In the genomic region with DNA sequence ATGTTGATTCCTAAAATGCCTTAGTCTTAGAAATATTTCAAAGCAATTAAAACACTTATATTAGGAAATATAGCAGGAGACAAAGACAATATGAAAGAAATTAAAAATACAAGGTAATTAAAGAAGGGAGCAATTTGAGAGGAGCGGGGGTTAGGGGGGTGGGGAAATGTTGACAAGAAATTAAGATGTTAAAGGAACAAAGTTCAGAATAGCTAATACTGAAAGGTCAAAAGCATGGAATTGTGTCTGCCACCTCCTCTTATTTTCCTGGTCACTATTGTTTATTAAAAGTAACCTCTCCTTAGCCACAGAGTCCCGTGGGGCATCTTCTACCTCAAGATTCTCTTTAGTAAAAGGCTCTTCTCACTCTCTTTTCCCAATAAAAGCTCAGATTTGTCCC, we compare ENCODE assay signal across 29 cellular contexts.
"Had no signal": no experiment of that assay in that cellular context is flagged by ENCODE, and none has a peak within 500 bp of the region (broad histone marks: within the 10 kb centered on the region; RNA-seq: fewer than 3 reads in every experiment).

No MANE protein-coding gene starts in this region.

- DNase-seq: naive thymus-derived CD4-positive, alpha-beta T cell; natural killer cell; nucleus accumbens; ovary; posterior cingulate gyrus; psoas muscle; right cardiac atrium; stimulated activated CD4-positive, alpha-beta T cell treated with anti-CD3 and anti-CD28 coated beads, Interleukin-15, amount 100 ng/mL, for 24 hours; stimulated activated CD4-positive, alpha-beta T cell treated with anti-CD3 and anti-CD28 coated beads, Interleukin-2, amount 100 ng/mL, for 24 hours; stimulated activated CD4-positive, alpha-beta T cell treated with anti-CD3 and anti-CD28 coated beads, Interleukin-2, amount 100 ng/mL, for 48 hours; stimulated activated CD4-positive, alpha-beta T cell treated with anti-CD3 and anti-CD28 coated beads, Interleukin-4, amount 100 ng/mL, for 24 hours; stimulated activated naive B cell treated with anti-CD40 and anti-IgM and Interleukin-4, amounts not matched to agents 10 μg/mL and 1 μg/mL and 100 μg/mL, for 72 hours; stimulated activated naive CD4-positive, alpha-beta T cell treated with Interleukin-2 at 50 U/mL for 16 hours; stomach; thyroid gland; trophoblast cell; upper lobe of left lung had no signal

- H3K79me2 ChIP-seq: parathyroid adenoma had no signal

- H2AFZ ChIP-seq: parathyroid adenoma had no signal

- ATAC-seq: naive thymus-derived CD4-positive, alpha-beta T cell; natural killer cell; psoas muscle; right cardiac atrium; sciatic nerve; stimulated activated effector memory CD8-positive, alpha-beta T cell treated with anti-CD3 and anti-CD28 coated beads, Interleukin-12 subunit alpha, Interleukin-12 subunit beta, amount 100 ng/mL, for 72 hours; stimulated activated naive B cell treated with anti-CD40 and anti-IgM and Interleukin-4, amounts not matched to agents 10 μg/mL and 1 μg/mL and 100 μg/mL, for 72 hours had no signal

- H3K4me3 ChIP-seq: ovary, psoas muscle, skin epidermis, stomach, thoracic aorta, thyroid gland, tibial nerve, upper lobe of left lung, vagina had no signal

- H3K27ac ChIP-seq: neutrophil, ovary, parathyroid adenoma, psoas muscle, skin epidermis, stomach, thoracic aorta, thyroid gland, tibial nerve, upper lobe of left lung, vagina had no signal

- H3K27me3 Mint-ChIP-seq: progenitor cell of endocrine pancreas had no signal

- H3K4me3 Mint-ChIP-seq: naive thymus-derived CD4-positive, alpha-beta T cell; natural killer cell; nephron; stimulated activated effector memory CD8-positive, alpha-beta T cell treated with anti-CD3 and anti-CD28 coated beads, Interleukin-12 subunit alpha, Interleukin-12 subunit beta, amount 100 ng/mL, for 72 hours; stimulated activated naive B cell treated with anti-CD40 and anti-IgM and Interleukin-4, amounts not matched to agents 10 μg/mL and 1 μg/mL and 100 μg/mL, for 72 hours; stimulated activated naive CD8-positive, alpha-beta T cell treated with anti-CD3 and anti-CD28 coated beads, Interleukin-15, Interleukin-2, amounts not matched to agents 100 ng/mL and 50 ng/mL, for 24 hours had no signal

- H3K4me1 ChIP-seq: psoas muscle had no signal

- H3K36me3 ChIP-seq: neutrophil, ovary, stomach, thoracic aorta, thyroid gland, tibial nerve, upper lobe of left lung, vagina had no signal

- H3K9me3 Mint-ChIP-seq: natural killer cell; stimulated activated effector memory CD8-positive, alpha-beta T cell treated with anti-CD3 and anti-CD28 coated beads, Interleukin-12 subunit alpha, Interleukin-12 subunit beta, amount 100 ng/mL, for 72 hours; stimulated activated naive CD8-positive, alpha-beta T cell treated with anti-CD3 and anti-CD28 coated beads, Interleukin-15, Interleukin-2, amounts not matched to agents 100 ng/mL and 50 ng/mL, for 24 hours had no signal

- H3K9ac ChIP-seq: parathyroid adenoma had no signal

- H3K4me1 Mint-ChIP-seq: naive thymus-derived CD4-positive, alpha-beta T cell; natural killer cell; stimulated activated effector memory CD8-positive, alpha-beta T cell treated with anti-CD3 and anti-CD28 coated beads, Interleukin-12 subunit alpha, Interleukin-12 subunit beta, amount 100 ng/mL, for 72 hours; stimulated activated naive B cell treated with anti-CD40 and anti-IgM and Interleukin-4, amounts not matched to agents 10 μg/mL and 1 μg/mL and 100 μg/mL, for 72 hours had no signal

- H3K27me3 ChIP-seq: ovary, stomach, thyroid gland, tibial nerve, upper lobe of left lung, vagina had no signal

- H3K27ac Mint-ChIP-seq: naive thymus-derived CD4-positive, alpha-beta T cell; natural killer cell; nephron; progenitor cell of endocrine pancreas; stimulated activated effector memory CD8-positive, alpha-beta T cell treated with anti-CD3 and anti-CD28 coated beads, Interleukin-12 subunit alpha, Interleukin-12 subunit beta, amount 100 ng/mL, for 72 hours; stimulated activated naive B cell treated with anti-CD40 and anti-IgM and Interleukin-4, amounts not matched to agents 10 μg/mL and 1 μg/mL and 100 μg/mL, for 72 hours; stimulated activated naive CD8-positive, alpha-beta T cell treated with anti-CD3 and anti-CD28 coated beads, Interleukin-15, Interleukin-2, amounts not matched to agents 100 ng/mL and 50 ng/mL, for 24 hours had no signal

- H3K9me3 ChIP-seq: neutrophil, ovary, psoas muscle, stomach, thyroid gland, vagina had no signal

- FAIRE-seq: urothelium cell line had no signal

- H3K36me3 Mint-ChIP-seq: natural killer cell; stimulated activated effector memory CD8-positive, alpha-beta T cell treated with anti-CD3 and anti-CD28 coated beads, Interleukin-12 subunit alpha, Interleukin-12 subunit beta, amount 100 ng/mL, for 72 hours; stimulated activated naive B cell treated with anti-CD40 and anti-IgM and Interleukin-4, amounts not matched to agents 10 μg/mL and 1 μg/mL and 100 μg/mL, for 72 hours had no signal
